In the genomic region with DNA sequence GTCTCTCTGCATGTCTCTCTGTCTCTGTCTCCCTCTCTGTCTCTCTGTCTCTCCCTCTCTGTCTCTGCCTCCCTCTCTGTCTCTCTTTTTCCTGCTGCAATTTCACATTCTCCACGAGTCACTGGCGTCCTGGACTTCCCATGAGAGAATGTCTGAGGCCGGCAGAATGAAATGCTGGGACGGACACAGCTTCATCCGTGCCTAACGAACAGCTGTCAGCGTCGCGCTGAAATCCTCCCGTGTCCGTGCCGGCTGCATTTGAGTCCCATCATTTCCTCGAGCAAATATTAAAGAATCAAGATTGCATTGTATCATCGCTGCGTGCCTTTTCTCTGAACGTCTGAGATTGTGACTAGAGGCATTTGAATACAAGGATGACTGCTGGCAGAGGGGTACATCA, we compare ENCODE assay signal across 20 cellular contexts.
A peak's percentile ranks its signal among the peaks of the same experiment; 100 is the strongest.
DNase-seq lines count a peak whose midpoint lies in the region; TF ChIP-seq lines count a peak whose summit lies in the region.
"Had no signal": no experiment of that assay in that cellular context is flagged by ENCODE, and none has a peak within 500 bp of the region (broad histone marks: within the 10 kb centered on the region; RNA-seq: fewer than 3 reads in every experiment).

No MANE protein-coding gene starts in this region.

- no peaks in the 10 kb centered on the region for H3K9me2 ChIP-seq in neural cell (ENCODE audit: insufficient read depth, low read length)

- TF ChIP-seq CTCF in HEK293 (tag by site-specific recombination; IDR thresholded peaks at IDR 0.05) (no peak), WERI-Rb-1 (IDR thresholded peaks at IDR 0.05; ENCODE audit: low read depth, low read length) (no peak), neural cell (IDR thresholded peaks at IDR 0.05; ENCODE audit: poor library complexity, severe bottlenecking) (no peak)

- H3K9me3 ChIP-seq in BLaER1 (peaks cover 6% of the 10 kb centered on the region; the same call in 1 of the 2 replicates), HEK293 (ENCODE audit: control insufficient read depth, insufficient read depth, low read depth, low read length) (no peaks in the 10 kb centered on the region), WERI-Rb-1 (ENCODE audit: severe bottlenecking) (no peaks in the 10 kb centered on the region), neural cell (ENCODE audit: low read length) (no peaks in the 10 kb centered on the region)

- DNase-seq in WERI-Rb-1 (peak; percentile 24), germinal center (ENCODE audit: low spot score) (no peak)
- no peak for DNase-seq in activated CD8-positive, alpha-beta memory T cell treated with anti-CD3 and anti-CD28 coated beads, Interleukin-2, amount 50 U/mL, for 4 hours
- no peak for DNase-seq in activated naive CD4-positive, alpha-beta T cell treated with anti-CD3 and anti-CD28 coated beads, Interleukin-2, amount 10 ng/mL, durations not matched to agents 7 days and 5 days
- DNase-seq: AML-193, DND-41, H9, IMR-90, MM.1S, NCI-H1092, NCI-H146, NCI-H2081, NCI-H510A treated with DMSO at 0.1 percent for 48 hours, OCI-M1, RPMI8226, SHP77 treated with DMSO at 0.1 percent for 48 hours had no signal

- peaks cover 7% of the 10 kb centered on the region for H3K9me3 Mint-ChIP-seq in activated naive CD4-positive, alpha-beta T cell treated with anti-CD3 and anti-CD28 coated beads, Interleukin-2, amount 10 ng/mL, durations not matched to agents 7 days and 5 days

- no peaks in the 10 kb centered on the region for H3K36me3 ChIP-seq in BLaER1
- H3K36me3 ChIP-seq in HEK293 (ENCODE audit: control insufficient read depth in 2 of 2, insufficient read depth in 1 of 2, low read length in 2 of 2) = no peaks in the 10 kb centered on the region
- H3K36me3 ChIP-seq in WERI-Rb-1 = no peaks in the 10 kb centered on the region
- H3K36me3 ChIP-seq in neural cell (ENCODE audit: insufficient read depth, low read length) = no peaks in the 10 kb centered on the region

- H3K27me3 Mint-ChIP-seq in activated naive CD4-positive, alpha-beta T cell treated with anti-CD3 and anti-CD28 coated beads, Interleukin-2, amount 10 ng/mL, durations not matched to agents 7 days and 5 days = no peaks in the 10 kb centered on the region

- H3K4me1 ChIP-seq in BLaER1 (peaks cover 12% of the 10 kb centered on the region; the same call in 1 of the 2 replicates), HEK293 (ENCODE audit: control insufficient read depth, insufficient read depth, low read length) (no peaks in the 10 kb centered on the region)

- peak overlapping the region; percentile 2 for H2AFZ ChIP-seq in neural cell (ENCODE audit: low read depth, low read length)

- H3K36me3 Mint-ChIP-seq in activated naive CD4-positive, alpha-beta T cell treated with anti-CD3 and anti-CD28 coated beads, Interleukin-2, amount 10 ng/mL, durations not matched to agents 7 days and 5 days = no peaks in the 10 kb centered on the region

- H3F3A ChIP-seq in neural cell (ENCODE audit: insufficient read depth, low read length, poor library complexity, severe bottlenecking) = no peaks in the 10 kb centered on the region

- H3K27ac ChIP-seq in BLaER1 = no peak overlapping the region
- no peak overlapping the region for H3K27ac ChIP-seq in HEK293 (ENCODE audit: extremely low read depth, low read depth, low read length)
- H3K27ac ChIP-seq in WERI-Rb-1 = no peak overlapping the region
- peak overlapping the region; percentile 83 for H3K27ac ChIP-seq in neural cell (ENCODE audit: low read length)

- no peaks in the 10 kb centered on the region for H3K79me2 ChIP-seq in neural cell (replicated peaks; ENCODE audit: insufficient read depth, low read length)

- no peak overlapping the region for H3K9ac ChIP-seq in BLaER1
- peak overlapping the region; percentile 52 for H3K9ac ChIP-seq in neural cell (ENCODE audit: low read length)

- CTCF ChIA-PET in HEK293 (lab: Yijun Ruan, JAX) = no interaction called here
- CTCF ChIA-PET in activated naive CD4-positive, alpha-beta T cell treated with anti-CD3 and anti-CD28 coated beads, Interleukin-2, amount 10 ng/mL, durations not matched to agents 7 days and 5 days (lab: Charles Lee) = no interaction called here

- no peak overlapping the region for H3K4me3 Mint-ChIP-seq in activated naive CD4-positive, alpha-beta T cell treated with anti-CD3 and anti-CD28 coated beads, Interleukin-2, amount 10 ng/mL, durations not matched to agents 7 days and 5 days
- H3K4me3 Mint-ChIP-seq: H9; T-helper 1 cell treated with Interleukin-12 subunit alpha and Interleukin-12 subunit beta and Interleukin-4 antibody, amounts not matched to agents 30 μg/mL and 1 μg/mL, for 36 hours had no signal

- H3K4me3 ChIP-seq in BLaER1 (no peak overlapping the region), HEK293 (ENCODE audit: low read depth, low read length) (no peak overlapping the region), WERI-Rb-1 (ENCODE audit: low read depth, low read length) (no peak overlapping the region; the same call in 1 of the 2 replicates), neural cell (ENCODE audit: low read length) (peak overlapping the region; percentile 6)

- no peak for TF ChIP-seq RAD21 in neural cell (conservative IDR thresholded peaks at IDR 0.05)

- H3K27me3 ChIP-seq in BLaER1 (no peaks in the 10 kb centered on the region), WERI-Rb-1 (ENCODE audit: insufficient read depth, low read depth, severe bottlenecking) (no peaks in the 10 kb centered on the region), neural cell (ENCODE audit: insufficient read depth, low read depth, low read length) (no peaks in the 10 kb centered on the region)

- H4K20me1 ChIP-seq in BLaER1 (no peaks in the 10 kb centered on the region), neural cell (ENCODE audit: insufficient read depth) (no peaks in the 10 kb centered on the region)

- H3K4me2 ChIP-seq in BLaER1 (peak overlapping the region; percentile 43), neural cell (ENCODE audit: low read length) (peak overlapping the region; percentile 30)

- H3K27ac Mint-ChIP-seq in activated naive CD4-positive, alpha-beta T cell treated with anti-CD3 and anti-CD28 coated beads, Interleukin-2, amount 10 ng/mL, durations not matched to agents 7 days and 5 days = no peak overlapping the region
- H3K27ac Mint-ChIP-seq: H9; T-helper 1 cell treated with Interleukin-12 subunit alpha and Interleukin-12 subunit beta and Interleukin-4 antibody, amounts not matched to agents 30 μg/mL and 1 μg/mL, for 36 hours had no signal

- no peaks in the 10 kb centered on the region for H3K4me1 Mint-ChIP-seq in activated naive CD4-positive, alpha-beta T cell treated with anti-CD3 and anti-CD28 coated beads, Interleukin-2, amount 10 ng/mL, durations not matched to agents 7 days and 5 days

- TF ChIP-seq EP300 in neural cell (conservative IDR thresholded peaks at IDR 0.05; ENCODE audit: poor library complexity, severe bottlenecking) = peak; percentile 30

- POLR2A ChIA-PET in HEK293 (lab: Yijun Ruan, JAX) = no interaction called here

TF ChIP-seq in HEK293, 187 proteins besides CTCF, POLR2A, EP300 and RAD21:
- TF ChIP-seq ZBTB17 (tag by site-specific recombination; IDR thresholded peaks at IDR 0.05) (no peak), HOXD13 (CRISPR knock-in tag; IDR thresholded peaks at IDR 0.05; ENCODE audit: borderline replicate concordance) (0 out of 2 replicates have a peak, but pooled peaks have one; percentile 23)

TF ChIP-seq in neural cell, 6 proteins besides CTCF, POLR2A, EP300 and RAD21:
- TF ChIP-seq POLR2AphosphoS5 (IDR thresholded peaks at IDR 0.05) = peak; percentile 39
- no peak for TF ChIP-seq MXI1 (conservative IDR thresholded peaks at IDR 0.05; ENCODE audit: poor library complexity, severe bottlenecking)
